ENCODE assay signal across 9 cellular contexts in the genomic region with DNA sequence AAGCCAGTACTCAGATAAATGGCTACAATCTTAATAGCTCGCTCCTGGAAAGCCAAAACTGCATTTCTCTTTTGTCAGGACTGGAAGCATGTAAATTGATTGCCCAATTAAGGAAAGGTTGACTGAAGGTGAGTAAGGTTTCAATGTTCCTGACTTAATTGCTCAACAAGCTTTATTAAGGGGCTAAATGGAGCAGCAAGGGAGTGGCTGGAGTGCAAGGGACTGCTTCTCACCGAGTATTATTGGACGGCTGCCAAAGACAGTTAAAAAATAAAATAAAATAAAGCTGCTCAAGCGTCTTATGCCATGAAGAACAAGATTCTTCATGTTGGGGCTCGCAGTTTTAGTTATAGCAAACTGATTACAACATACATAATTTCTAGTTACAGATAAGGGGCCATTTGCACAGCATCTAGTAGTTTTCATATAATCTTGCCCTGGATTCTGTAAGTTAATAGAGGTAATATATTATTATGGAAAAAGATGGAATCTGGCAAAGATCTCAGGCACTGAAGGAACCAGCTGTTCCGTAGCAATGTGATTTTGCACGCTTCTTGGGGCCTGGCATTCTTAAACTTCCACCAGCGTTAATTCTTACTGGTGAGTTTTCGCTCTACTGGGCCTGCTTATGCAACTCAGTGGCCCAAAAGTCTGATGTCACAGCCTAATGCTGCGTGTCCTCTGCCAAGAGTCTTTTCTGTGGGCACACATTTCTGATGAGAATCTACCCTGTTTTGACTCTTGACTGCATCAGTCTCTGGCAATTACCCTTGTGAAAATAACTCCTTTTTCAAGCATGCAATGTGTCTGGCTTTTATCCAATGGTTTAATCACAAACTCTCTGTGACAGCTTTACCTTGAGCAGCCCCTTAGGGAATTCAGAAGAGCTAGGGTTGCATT.
DNase-seq lines count a peak whose midpoint lies in the region; ATAC-seq, FAIRE-seq and TF ChIP-seq lines count a peak whose summit lies in the region.
"Had no signal": no experiment of that assay in that cellular context is flagged by ENCODE, and none has a peak within 500 bp of the region (broad histone marks: within the 10 kb centered on the region; RNA-seq: fewer than 3 reads in every experiment).

No MANE protein-coding gene starts in this region.

- H3K9me3 ChIP-seq in BE2C: no peaks in the 10 kb centered on the region
- H3K9me3 ChIP-seq in muscle layer of duodenum (ENCODE audit: control insufficient read depth in 1 of 2, low read length in 2 of 2): no peaks in the 10 kb centered on the region

- no peak for TF ChIP-seq CTCF in BE2C (IDR thresholded peaks at IDR 0.05; ENCODE audit: low read depth, low read length)
- no peak for TF ChIP-seq CTCF in bronchial epithelial cell (IDR thresholded peaks at IDR 0.05; ENCODE audit: insufficient read depth, low read length, severe bottlenecking)

- H3K36me3 ChIP-seq in BE2C (no peaks in the 10 kb centered on the region), bronchial epithelial cell (ENCODE audit: control insufficient read depth, insufficient read depth, low read length) (no peaks in the 10 kb centered on the region), muscle layer of duodenum (ENCODE audit: control insufficient read depth in 1 of 2, insufficient read depth in 2 of 2, low read length in 2 of 2) (no peaks in the 10 kb centered on the region)

- H3K4me1 ChIP-seq in BE2C: peaks cover 20% of the 10 kb centered on the region
- peaks cover 16 to 37% of the 10 kb centered on the region in 2 donors for H3K4me1 ChIP-seq in muscle layer of duodenum (ENCODE audit: control insufficient read depth in 1 of 2, insufficient read depth in 2 of 2, low read length in 2 of 2)

- FAIRE-seq in bronchial epithelial cell (lab: Jason Lieb, UNC): no peak

- DNase-seq in BE2C (peak; percentile 83), NCI-H187 (lab: John Stamatoyannopoulos, UW) (peak; percentile 44 to 83), bronchial epithelial cell (ENCODE audit: low read depth) (peak; percentile 98), cerebellar nuclear complex (lab: John Stamatoyannopoulos, UW) (no peak), NCI-H345 (lab: John Stamatoyannopoulos, UW) (no peak), SW480 (ENCODE audit: low spot score) (no peak)
- DNase-seq: hypothalamus had no signal

- ATAC-seq in HG03280 (IDR thresholded peaks at IDR 0.05; ENCODE audit: unreplicated experiment): no peak

- H3K27ac ChIP-seq in muscle layer of duodenum (ENCODE audit: low read length): peak overlapping the region; percentile 35

- H3K4me3 ChIP-seq in BE2C (ENCODE audit: low read depth, low read length) (no peak overlapping the region), bronchial epithelial cell (ENCODE audit: low read depth, low read length) (no peak overlapping the region), muscle layer of duodenum (ENCODE audit: low read depth in 1 of 2, low read length in 2 of 2) (no peak overlapping the region)

- no peaks in the 10 kb centered on the region for H3K27me3 ChIP-seq in BE2C
- no peaks in the 10 kb centered on the region for H3K27me3 ChIP-seq in bronchial epithelial cell (ENCODE audit: control insufficient read depth, insufficient read depth, low read length)
- H3K27me3 ChIP-seq in muscle layer of duodenum (ENCODE audit: low read depth, low read length): no peaks in the 10 kb centered on the region

Comparison
In these comparisons a context has a peak if more than half of its experiments do, and no peak if none do; other contexts are left out.
1. DNase-seq: peak in BE2C (single experiment), NCI-H187 (2 of 2) and bronchial epithelial cell (single experiment); none in cerebellar nuclear complex (0 of 2), NCI-H345 (single experiment) and SW480 (single experiment).